ENCODE assay signal across 2 cellular contexts in the genomic region with DNA sequence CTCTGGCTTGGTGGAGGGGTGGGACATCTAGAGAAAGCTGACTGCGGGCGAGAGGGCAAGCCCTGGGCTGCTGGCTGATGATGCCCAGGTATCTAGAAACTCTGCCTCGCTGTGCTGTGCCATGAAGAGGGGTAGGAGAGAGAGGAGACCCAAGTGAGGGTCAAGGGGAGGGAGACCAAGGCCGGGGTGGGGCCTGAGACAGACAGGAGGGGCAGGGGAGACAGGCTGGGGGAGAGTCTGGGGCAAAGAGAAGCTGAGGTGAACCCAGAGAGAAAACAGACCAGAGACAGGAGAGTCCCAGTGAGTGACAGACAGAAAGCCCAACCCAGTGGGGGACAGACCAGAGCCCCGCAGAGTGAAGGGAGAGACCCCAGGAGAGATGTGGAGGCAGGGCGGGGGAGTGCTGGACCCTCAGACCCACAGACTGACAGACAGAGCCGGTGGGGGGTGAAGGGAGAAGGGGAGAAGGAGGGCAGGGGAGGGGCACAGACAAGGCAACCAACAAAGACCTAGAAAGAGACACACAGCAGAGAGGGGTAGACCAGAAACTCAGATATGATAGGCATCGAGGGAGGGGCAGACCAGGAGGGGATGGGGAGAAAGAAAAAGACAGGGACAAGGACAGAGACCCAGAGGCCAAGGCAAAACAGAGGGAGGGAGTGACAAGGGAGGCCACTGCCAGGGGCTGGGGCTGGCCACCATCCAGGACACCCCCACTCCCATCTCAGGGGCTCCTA.
TF ChIP-seq lines count a peak whose summit lies in the region.

No MANE protein-coding gene starts in this region.

TF ChIP-seq in HEK293, 187 proteins besides CTCF, POLR2A, EP300 and RAD21 (continued from another document and continues in another):
- TF ChIP-seq, protein P1, sequence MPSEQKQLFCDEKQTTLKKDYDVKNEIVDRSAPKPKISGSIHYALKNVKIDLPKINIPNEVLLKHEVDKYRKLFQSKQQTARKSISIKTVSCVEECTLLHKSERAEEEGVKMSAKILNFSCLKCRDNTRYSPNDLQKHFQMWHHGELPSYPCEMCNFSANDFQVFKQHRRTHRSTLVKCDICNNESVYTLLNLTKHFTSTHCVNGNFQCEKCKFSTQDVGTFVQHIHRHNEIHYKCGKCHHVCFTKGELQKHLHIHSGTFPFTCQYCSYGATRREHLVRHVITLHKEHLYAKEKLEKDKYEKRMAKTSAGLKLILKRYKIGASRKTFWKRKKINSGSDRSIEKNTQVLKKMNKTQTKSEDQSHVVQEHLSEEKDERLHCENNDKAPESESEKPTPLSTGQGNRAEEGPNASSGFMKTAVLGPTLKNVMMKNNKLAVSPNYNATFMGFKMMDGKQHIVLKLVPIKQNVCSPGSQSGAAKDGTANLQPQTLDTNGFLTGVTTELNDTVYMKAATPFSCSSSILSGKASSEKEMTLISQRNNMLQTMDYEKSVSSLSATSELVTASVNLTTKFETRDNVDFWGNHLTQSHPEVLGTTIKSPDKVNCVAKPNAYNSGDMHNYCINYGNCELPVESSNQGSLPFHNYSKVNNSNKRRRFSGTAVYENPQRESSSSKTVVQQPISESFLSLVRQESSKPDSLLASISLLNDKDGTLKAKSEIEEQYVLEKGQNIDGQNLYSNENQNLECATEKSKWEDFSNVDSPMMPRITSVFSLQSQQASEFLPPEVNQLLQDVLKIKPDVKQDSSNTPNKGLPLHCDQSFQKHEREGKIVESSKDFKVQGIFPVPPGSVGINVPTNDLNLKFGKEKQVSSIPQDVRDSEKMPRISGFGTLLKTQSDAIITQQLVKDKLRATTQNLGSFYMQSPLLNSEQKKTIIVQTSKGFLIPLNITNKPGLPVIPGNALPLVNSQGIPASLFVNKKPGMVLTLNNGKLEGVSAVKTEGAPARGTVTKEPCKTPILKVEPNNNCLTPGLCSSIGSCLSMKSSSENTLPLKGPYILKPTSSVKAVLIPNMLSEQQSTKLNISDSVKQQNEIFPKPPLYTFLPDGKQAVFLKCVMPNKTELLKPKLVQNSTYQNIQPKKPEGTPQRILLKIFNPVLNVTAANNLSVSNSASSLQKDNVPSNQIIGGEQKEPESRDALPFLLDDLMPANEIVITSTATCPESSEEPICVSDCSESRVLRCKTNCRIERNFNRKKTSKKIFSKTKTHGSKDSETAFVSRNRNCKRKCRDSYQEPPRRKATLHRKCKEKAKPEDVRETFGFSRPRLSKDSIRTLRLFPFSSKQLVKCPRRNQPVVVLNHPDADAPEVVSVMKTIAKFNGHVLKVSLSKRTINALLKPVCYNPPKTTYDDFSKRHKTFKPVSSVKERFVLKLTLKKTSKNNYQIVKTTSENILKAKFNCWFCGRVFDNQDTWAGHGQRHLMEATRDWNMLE (tag by site-specific recombination; conservative IDR thresholded peaks at IDR 0.05; ENCODE audit: low read depth) = no peak
- no peak for TF ChIP-seq ZNF473 (tag by site-specific recombination; IDR thresholded peaks at IDR 0.05)
- TF ChIP-seq YY1 (tag by site-specific recombination; IDR thresholded peaks at IDR 0.05) = no peak
- peak; percentile 47; the same call in 1 of the 2 replicates for TF ChIP-seq KLF8 (tag by site-specific recombination; IDR thresholded peaks at IDR 0.05)
- TF ChIP-seq, protein P2, sequence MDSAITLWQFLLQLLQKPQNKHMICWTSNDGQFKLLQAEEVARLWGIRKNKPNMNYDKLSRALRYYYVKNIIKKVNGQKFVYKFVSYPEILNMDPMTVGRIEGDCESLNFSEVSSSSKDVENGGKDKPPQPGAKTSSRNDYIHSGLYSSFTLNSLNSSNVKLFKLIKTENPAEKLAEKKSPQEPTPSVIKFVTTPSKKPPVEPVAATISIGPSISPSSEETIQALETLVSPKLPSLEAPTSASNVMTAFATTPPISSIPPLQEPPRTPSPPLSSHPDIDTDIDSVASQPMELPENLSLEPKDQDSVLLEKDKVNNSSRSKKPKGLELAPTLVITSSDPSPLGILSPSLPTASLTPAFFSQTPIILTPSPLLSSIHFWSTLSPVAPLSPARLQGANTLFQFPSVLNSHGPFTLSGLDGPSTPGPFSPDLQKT (IDR thresholded peaks at IDR 0.05; ENCODE audit: borderline replicate concordance, low read depth, low read length) = no peak
- no peak for TF ChIP-seq OSR2 (tag by site-specific recombination; IDR thresholded peaks at IDR 0.05)
- TF ChIP-seq, protein P3, sequence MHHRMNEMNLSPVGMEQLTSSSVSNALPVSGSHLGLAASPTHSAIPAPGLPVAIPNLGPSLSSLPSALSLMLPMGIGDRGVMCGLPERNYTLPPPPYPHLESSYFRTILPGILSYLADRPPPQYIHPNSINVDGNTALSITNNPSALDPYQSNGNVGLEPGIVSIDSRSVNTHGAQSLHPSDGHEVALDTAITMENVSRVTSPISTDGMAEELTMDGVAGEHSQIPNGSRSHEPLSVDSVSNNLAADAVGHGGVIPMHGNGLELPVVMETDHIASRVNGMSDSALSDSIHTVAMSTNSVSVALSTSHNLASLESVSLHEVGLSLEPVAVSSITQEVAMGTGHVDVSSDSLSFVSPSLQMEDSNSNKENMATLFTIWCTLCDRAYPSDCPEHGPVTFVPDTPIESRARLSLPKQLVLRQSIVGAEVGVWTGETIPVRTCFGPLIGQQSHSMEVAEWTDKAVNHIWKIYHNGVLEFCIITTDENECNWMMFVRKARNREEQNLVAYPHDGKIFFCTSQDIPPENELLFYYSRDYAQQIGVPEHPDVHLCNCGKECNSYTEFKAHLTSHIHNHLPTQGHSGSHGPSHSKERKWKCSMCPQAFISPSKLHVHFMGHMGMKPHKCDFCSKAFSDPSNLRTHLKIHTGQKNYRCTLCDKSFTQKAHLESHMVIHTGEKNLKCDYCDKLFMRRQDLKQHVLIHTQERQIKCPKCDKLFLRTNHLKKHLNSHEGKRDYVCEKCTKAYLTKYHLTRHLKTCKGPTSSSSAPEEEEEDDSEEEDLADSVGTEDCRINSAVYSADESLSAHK (tag by site-specific recombination; IDR thresholded peaks at IDR 0.05) = peak; percentile 83
- TF ChIP-seq, protein P4, sequence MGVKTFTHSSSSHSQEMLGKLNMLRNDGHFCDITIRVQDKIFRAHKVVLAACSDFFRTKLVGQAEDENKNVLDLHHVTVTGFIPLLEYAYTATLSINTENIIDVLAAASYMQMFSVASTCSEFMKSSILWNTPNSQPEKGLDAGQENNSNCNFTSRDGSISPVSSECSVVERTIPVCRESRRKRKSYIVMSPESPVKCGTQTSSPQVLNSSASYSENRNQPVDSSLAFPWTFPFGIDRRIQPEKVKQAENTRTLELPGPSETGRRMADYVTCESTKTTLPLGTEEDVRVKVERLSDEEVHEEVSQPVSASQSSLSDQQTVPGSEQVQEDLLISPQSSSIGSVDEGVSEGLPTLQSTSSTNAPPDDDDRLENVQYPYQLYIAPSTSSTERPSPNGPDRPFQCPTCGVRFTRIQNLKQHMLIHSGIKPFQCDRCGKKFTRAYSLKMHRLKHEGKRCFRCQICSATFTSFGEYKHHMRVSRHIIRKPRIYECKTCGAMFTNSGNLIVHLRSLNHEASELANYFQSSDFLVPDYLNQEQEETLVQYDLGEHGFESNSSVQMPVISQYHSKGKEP (tag by site-specific recombination; IDR thresholded peaks at IDR 0.05) = no peak
- TF ChIP-seq ZNF10 (tag by site-specific recombination; IDR thresholded peaks at IDR 0.05) = no peak
- no peak for TF ChIP-seq ZNF335 (tag by site-specific recombination; conservative IDR thresholded peaks at IDR 0.05)
- TF ChIP-seq ZNF837 (tag by site-specific recombination; IDR thresholded peaks at IDR 0.05) = no peak
- TF ChIP-seq, protein P5, sequence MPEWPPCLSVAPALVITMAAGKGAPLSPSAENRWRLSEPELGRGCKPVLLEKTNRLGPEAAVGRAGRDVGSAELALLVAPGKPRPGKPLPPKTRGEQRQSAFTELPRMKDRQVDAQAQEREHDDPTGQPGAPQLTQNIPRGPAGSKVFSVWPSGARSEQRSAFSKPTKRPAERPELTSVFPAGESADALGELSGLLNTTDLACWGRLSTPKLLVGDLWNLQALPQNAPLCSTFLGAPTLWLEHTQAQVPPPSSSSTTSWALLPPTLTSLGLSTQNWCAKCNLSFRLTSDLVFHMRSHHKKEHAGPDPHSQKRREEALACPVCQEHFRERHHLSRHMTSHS (tag by site-specific recombination; IDR thresholded peaks at IDR 0.05) = no peak
- TF ChIP-seq ZNF48 (tag by site-specific recombination; IDR thresholded peaks at IDR 0.05) = no peak

TF ChIP-seq in K562, 482 proteins besides CTCF, POLR2A, EP300 and RAD21 (continued from another document and continues in another):
- TF ChIP-seq, protein P6, sequence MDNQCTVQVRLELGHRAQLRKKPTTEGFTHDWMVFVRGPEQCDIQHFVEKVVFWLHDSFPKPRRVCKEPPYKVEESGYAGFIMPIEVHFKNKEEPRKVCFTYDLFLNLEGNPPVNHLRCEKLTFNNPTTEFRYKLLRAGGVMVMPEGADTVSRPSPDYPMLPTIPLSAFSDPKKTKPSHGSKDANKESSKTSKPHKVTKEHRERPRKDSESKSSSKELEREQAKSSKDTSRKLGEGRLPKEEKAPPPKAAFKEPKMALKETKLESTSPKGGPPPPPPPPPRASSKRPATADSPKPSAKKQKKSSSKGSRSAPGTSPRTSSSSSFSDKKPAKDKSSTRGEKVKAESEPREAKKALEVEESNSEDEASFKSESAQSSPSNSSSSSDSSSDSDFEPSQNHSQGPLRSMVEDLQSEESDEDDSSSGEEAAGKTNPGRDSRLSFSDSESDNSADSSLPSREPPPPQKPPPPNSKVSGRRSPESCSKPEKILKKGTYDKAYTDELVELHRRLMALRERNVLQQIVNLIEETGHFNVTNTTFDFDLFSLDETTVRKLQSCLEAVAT (IDR thresholded peaks at IDR 0.05) = no peak
- no peak for TF ChIP-seq PHF21A (IDR thresholded peaks at IDR 0.05; ENCODE audit: borderline replicate concordance, low read depth)
- TF ChIP-seq ZFP36 (IDR thresholded peaks at IDR 0.05; ENCODE audit: low read depth, low read length, partially characterized antibody) = peak; percentile 50
- peak; percentile 96 for TF ChIP-seq BRD9 (IDR thresholded peaks at IDR 0.05; ENCODE audit: low read depth, partially characterized antibody)
- no peak for TF ChIP-seq ELF1 (tag; IDR thresholded peaks at IDR 0.05)
- TF ChIP-seq ETV1 (tag; conservative IDR thresholded peaks at IDR 0.05; ENCODE audit: low read depth) = no peak
- TF ChIP-seq, protein P7, sequence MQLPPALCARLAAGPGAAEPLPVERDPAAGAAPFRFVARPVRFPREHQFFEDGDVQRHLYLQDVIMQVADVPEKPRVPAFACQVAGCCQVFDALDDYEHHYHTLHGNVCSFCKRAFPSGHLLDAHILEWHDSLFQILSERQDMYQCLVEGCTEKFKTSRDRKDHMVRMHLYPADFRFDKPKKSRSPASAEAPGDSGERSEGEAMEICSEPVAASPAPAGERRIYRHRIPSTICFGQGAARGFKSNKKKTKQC (CRISPR knock-in tag; IDR thresholded peaks at IDR 0.05) = 0 out of 2 replicates have a peak, but pooled peaks have one; percentile 7
- no peak for TF ChIP-seq ZNF134 (CRISPR knock-in tag; conservative IDR thresholded peaks at IDR 0.05)
- TF ChIP-seq HNRNPL (IDR thresholded peaks at IDR 0.05; ENCODE audit: low read depth, low read length) = no peak
- peak; percentile 57; the same call in 1 of the 2 replicates for TF ChIP-seq BCOR (IDR thresholded peaks at IDR 0.05)
- TF ChIP-seq CREM (IDR thresholded peaks at IDR 0.05; ENCODE audit: low read depth) = no peak
- no peak for TF ChIP-seq RBBP5 (IDR thresholded peaks at IDR 0.05; ENCODE audit: borderline replicate concordance, insufficient read depth, low read length, poor library complexity, severe bottlenecking)
- no peak for TF ChIP-seq ZNF584 (CRISPR knock-in tag; IDR thresholded peaks at IDR 0.05; ENCODE audit: low read depth)
- TF ChIP-seq, protein P8, sequence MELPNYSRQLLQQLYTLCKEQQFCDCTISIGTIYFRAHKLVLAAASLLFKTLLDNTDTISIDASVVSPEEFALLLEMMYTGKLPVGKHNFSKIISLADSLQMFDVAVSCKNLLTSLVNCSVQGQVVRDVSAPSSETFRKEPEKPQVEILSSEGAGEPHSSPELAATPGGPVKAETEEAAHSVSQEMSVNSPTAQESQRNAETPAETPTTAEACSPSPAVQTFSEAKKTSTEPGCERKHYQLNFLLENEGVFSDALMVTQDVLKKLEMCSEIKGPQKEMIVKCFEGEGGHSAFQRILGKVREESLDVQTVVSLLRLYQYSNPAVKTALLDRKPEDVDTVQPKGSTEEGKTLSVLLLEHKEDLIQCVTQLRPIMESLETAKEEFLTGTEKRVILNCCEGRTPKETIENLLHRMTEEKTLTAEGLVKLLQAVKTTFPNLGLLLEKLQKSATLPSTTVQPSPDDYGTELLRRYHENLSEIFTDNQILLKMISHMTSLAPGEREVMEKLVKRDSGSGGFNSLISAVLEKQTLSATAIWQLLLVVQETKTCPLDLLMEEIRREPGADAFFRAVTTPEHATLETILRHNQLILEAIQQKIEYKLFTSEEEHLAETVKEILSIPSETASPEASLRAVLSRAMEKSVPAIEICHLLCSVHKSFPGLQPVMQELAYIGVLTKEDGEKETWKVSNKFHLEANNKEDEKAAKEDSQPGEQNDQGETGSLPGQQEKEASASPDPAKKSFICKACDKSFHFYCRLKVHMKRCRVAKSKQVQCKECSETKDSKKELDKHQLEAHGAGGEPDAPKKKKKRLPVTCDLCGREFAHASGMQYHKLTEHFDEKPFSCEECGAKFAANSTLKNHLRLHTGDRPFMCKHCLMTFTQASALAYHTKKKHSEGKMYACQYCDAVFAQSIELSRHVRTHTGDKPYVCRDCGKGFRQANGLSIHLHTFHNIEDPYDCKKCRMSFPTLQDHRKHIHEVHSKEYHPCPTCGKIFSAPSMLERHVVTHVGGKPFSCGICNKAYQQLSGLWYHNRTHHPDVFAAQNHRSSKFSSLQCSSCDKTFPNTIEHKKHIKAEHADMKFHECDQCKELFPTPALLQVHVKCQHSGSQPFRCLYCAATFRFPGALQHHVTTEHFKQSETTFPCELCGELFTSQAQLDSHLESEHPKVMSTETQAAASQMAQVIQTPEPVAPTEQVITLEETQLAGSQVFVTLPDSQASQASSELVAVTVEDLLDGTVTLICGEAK (IDR thresholded peaks at IDR 0.05) = no peak
- TF ChIP-seq, protein P8 (CRISPR knock-in tag; IDR thresholded peaks at IDR 0.05) = no peak
- peak; percentile 64 for TF ChIP-seq NFIC (IDR thresholded peaks at IDR 0.05)
